Comparison of ENCODE assay signal across 1 cellular context in the genomic region with DNA sequence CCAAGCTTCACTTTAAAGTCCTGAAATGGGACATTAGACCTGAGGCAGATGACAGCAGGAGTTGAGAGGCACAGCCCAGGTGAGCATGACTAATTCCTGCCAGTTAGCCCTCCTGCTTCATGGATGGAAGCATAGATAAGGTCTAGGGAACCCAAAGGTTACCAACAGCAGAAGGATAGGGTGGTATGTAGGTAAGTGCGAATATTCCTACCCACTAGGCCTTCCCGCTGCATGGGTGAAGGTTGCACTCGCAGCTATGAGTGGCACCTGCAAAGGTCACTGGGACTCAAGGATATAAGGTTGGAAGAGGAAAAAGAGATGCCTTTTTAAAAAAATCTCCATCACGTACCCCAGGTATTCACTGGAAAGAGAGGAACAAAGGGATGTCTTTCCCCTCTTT.
TF ChIP-seq lines count a peak whose summit lies in the region.

No MANE protein-coding gene starts in this region.

TF ChIP-seq in K562, 482 proteins besides CTCF, POLR2A, EP300 and RAD21 (continued from another document and continues in another):
- TF ChIP-seq, protein P1, sequence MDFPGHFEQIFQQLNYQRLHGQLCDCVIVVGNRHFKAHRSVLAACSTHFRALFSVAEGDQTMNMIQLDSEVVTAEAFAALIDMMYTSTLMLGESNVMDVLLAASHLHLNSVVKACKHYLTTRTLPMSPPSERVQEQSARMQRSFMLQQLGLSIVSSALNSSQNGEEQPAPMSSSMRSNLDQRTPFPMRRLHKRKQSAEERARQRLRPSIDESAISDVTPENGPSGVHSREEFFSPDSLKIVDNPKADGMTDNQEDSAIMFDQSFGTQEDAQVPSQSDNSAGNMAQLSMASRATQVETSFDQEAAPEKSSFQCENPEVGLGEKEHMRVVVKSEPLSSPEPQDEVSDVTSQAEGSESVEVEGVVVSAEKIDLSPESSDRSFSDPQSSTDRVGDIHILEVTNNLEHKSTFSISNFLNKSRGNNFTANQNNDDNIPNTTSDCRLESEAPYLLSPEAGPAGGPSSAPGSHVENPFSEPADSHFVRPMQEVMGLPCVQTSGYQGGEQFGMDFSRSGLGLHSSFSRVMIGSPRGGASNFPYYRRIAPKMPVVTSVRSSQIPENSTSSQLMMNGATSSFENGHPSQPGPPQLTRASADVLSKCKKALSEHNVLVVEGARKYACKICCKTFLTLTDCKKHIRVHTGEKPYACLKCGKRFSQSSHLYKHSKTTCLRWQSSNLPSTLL (IDR thresholded peaks at IDR 0.05) = no peak
- TF ChIP-seq, protein P2, sequence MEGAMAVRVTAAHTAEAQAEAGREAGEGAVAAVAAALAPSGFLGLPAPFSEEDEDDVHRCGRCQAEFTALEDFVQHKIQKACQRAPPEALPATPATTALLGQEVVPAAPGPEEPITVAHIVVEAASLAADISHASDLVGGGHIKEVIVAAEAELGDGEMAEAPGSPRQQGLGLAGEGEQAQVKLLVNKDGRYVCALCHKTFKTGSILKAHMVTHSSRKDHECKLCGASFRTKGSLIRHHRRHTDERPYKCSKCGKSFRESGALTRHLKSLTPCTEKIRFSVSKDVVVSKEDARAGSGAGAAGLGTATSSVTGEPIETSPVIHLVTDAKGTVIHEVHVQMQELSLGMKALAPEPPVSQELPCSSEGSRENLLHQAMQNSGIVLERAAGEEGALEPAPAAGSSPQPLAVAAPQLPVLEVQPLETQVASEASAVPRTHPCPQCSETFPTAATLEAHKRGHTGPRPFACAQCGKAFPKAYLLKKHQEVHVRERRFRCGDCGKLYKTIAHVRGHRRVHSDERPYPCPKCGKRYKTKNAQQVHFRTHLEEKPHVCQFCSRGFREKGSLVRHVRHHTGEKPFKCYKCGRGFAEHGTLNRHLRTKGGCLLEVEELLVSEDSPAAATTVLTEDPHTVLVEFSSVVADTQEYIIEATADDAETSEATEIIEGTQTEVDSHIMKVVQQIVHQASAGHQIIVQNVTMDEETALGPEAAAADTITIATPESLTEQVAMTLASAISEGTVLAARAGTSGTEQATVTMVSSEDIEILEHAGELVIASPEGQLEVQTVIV (CRISPR knock-in tag; IDR thresholded peaks at IDR 0.05; ENCODE audit: borderline replicate concordance) = no peak
- TF ChIP-seq DMBX1 (CRISPR knock-in tag; IDR thresholded peaks at IDR 0.05; ENCODE audit: borderline replicate concordance) (no peak), NR2C1 (IDR thresholded peaks at IDR 0.05) (peak; percentile 33; the same call in 1 of the 2 replicates), NR2C1 (tag; IDR thresholded peaks at IDR 0.05) (no peak), ZNF384 (IDR thresholded peaks at IDR 0.05; ENCODE audit: low read depth, low read length) (0 out of 2 replicates have a peak, but pooled peaks have one; percentile 10), CHCHD3 (CRISPR knock-in tag; IDR thresholded peaks at IDR 0.05) (no peak), MYC (IDR thresholded peaks at IDR 0.05; ENCODE audit: low read depth, low read length) (no peak), MYC (CRISPR knock-in tag; IDR thresholded peaks at IDR 0.05; ENCODE audit: borderline replicate concordance, low read depth) (no peak), ZNF764 (CRISPR knock-in tag; IDR thresholded peaks at IDR 0.05; ENCODE audit: low read depth) (no peak), SMAD1 (IDR thresholded peaks at IDR 0.05; ENCODE audit: low read depth, low read length, partially characterized antibody) (no peak), ZNF655 (CRISPR knock-in tag; IDR thresholded peaks at IDR 0.05) (no peak), TEAD1 (CRISPR knock-in tag; IDR thresholded peaks at IDR 0.05) (no peak), HEY1 (CRISPR knock-in tag; IDR thresholded peaks at IDR 0.05; ENCODE audit: borderline replicate concordance) (no peak), ZNF609 (CRISPR knock-in tag; IDR thresholded peaks at IDR 0.05; ENCODE audit: borderline replicate concordance) (no peak), ZNF280A (IDR thresholded peaks at IDR 0.05; ENCODE audit: low read depth, partially characterized antibody) (peak; percentile 97), SLC30A9 (CRISPR knock-in tag; IDR thresholded peaks at IDR 0.05) (no peak), ZNF436 (CRISPR knock-in tag; IDR thresholded peaks at IDR 0.05) (no peak), ZBTB8A (IDR thresholded peaks at IDR 0.05; ENCODE audit: partially characterized antibody) (no peak), CTBP1 (IDR thresholded peaks at IDR 0.05; ENCODE audit: borderline replicate concordance) (no peak), PTBP1 (IDR thresholded peaks at IDR 0.05; ENCODE audit: low read depth, low read length) (no peak), TRIM24 (IDR thresholded peaks at IDR 0.05) (peak in 1 of 2 experiments; percentile 76; a peak in 2 of 4 replicates), ETV1 (tag; conservative IDR thresholded peaks at IDR 0.05; ENCODE audit: low read depth) (no peak), ZNF277 (CRISPR knock-in tag; IDR thresholded peaks at IDR 0.05; ENCODE audit: borderline replicate concordance) (no peak), ZNF3 (CRISPR knock-in tag; IDR thresholded peaks at IDR 0.05) (no peak), ZNF766 (CRISPR knock-in tag; conservative IDR thresholded peaks at IDR 0.05) (no peak), ZFP1 (CRISPR knock-in tag; IDR thresholded peaks at IDR 0.05) (no peak), MEF2D (tag; conservative IDR thresholded peaks at IDR 0.05; ENCODE audit: low read depth) (no peak), SIRT6 (IDR thresholded peaks at IDR 0.05; ENCODE audit: low read depth, low read length) (no peak), ZNF75A (CRISPR knock-in tag; IDR thresholded peaks at IDR 0.05) (no peak), ZNF174 (CRISPR knock-in tag; IDR thresholded peaks at IDR 0.05) (no peak), RHOXF2B (CRISPR knock-in tag; conservative IDR thresholded peaks at IDR 0.05) (no peak), RBFOX2 (IDR thresholded peaks at IDR 0.05; ENCODE audit: low read depth, low read length) (no peak), PPARD (CRISPR knock-in tag; IDR thresholded peaks at IDR 0.05) (no peak), POLR3G (IDR thresholded peaks at IDR 0.05; ENCODE audit: extremely low read depth, insufficient read length, insufficient replicate concordance) (no peak), KDM5B (IDR thresholded peaks at IDR 0.05; ENCODE audit: insufficient replicate concordance, low read depth, low read length) (no peak), MECOM (CRISPR knock-in tag; IDR thresholded peaks at IDR 0.05) (no peak)
- TF ChIP-seq, protein P3, sequence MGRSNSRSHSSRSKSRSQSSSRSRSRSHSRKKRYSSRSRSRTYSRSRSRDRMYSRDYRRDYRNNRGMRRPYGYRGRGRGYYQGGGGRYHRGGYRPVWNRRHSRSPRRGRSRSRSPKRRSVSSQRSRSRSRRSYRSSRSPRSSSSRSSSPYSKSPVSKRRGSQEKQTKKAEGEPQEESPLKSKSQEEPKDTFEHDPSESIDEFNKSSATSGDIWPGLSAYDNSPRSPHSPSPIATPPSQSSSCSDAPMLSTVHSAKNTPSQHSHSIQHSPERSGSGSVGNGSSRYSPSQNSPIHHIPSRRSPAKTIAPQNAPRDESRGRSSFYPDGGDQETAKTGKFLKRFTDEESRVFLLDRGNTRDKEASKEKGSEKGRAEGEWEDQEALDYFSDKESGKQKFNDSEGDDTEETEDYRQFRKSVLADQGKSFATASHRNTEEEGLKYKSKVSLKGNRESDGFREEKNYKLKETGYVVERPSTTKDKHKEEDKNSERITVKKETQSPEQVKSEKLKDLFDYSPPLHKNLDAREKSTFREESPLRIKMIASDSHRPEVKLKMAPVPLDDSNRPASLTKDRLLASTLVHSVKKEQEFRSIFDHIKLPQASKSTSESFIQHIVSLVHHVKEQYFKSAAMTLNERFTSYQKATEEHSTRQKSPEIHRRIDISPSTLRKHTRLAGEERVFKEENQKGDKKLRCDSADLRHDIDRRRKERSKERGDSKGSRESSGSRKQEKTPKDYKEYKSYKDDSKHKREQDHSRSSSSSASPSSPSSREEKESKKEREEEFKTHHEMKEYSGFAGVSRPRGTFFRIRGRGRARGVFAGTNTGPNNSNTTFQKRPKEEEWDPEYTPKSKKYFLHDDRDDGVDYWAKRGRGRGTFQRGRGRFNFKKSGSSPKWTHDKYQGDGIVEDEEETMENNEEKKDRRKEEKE (IDR thresholded peaks at IDR 0.05; ENCODE audit: borderline replicate concordance in 1 of 2, control insufficient read depth in 1 of 2, low read depth in 2 of 2, low read length in 1 of 2) = no peak
- TF ChIP-seq, protein P4, sequence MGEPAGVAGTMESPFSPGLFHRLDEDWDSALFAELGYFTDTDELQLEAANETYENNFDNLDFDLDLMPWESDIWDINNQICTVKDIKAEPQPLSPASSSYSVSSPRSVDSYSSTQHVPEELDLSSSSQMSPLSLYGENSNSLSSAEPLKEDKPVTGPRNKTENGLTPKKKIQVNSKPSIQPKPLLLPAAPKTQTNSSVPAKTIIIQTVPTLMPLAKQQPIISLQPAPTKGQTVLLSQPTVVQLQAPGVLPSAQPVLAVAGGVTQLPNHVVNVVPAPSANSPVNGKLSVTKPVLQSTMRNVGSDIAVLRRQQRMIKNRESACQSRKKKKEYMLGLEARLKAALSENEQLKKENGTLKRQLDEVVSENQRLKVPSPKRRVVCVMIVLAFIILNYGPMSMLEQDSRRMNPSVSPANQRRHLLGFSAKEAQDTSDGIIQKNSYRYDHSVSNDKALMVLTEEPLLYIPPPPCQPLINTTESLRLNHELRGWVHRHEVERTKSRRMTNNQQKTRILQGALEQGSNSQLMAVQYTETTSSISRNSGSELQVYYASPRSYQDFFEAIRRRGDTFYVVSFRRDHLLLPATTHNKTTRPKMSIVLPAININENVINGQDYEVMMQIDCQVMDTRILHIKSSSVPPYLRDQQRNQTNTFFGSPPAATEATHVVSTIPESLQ (CRISPR knock-in tag; IDR thresholded peaks at IDR 0.05) = no peak
- TF ChIP-seq, protein P5, sequence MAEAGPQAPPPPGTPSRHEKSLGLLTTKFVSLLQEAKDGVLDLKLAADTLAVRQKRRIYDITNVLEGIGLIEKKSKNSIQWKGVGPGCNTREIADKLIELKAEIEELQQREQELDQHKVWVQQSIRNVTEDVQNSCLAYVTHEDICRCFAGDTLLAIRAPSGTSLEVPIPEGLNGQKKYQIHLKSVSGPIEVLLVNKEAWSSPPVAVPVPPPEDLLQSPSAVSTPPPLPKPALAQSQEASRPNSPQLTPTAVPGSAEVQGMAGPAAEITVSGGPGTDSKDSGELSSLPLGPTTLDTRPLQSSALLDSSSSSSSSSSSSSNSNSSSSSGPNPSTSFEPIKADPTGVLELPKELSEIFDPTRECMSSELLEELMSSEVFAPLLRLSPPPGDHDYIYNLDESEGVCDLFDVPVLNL (CRISPR knock-in tag; IDR thresholded peaks at IDR 0.05; ENCODE audit: low read depth) = no peak
